Comparison of ENCODE assay signal across 1 cellular context in the genomic region with DNA sequence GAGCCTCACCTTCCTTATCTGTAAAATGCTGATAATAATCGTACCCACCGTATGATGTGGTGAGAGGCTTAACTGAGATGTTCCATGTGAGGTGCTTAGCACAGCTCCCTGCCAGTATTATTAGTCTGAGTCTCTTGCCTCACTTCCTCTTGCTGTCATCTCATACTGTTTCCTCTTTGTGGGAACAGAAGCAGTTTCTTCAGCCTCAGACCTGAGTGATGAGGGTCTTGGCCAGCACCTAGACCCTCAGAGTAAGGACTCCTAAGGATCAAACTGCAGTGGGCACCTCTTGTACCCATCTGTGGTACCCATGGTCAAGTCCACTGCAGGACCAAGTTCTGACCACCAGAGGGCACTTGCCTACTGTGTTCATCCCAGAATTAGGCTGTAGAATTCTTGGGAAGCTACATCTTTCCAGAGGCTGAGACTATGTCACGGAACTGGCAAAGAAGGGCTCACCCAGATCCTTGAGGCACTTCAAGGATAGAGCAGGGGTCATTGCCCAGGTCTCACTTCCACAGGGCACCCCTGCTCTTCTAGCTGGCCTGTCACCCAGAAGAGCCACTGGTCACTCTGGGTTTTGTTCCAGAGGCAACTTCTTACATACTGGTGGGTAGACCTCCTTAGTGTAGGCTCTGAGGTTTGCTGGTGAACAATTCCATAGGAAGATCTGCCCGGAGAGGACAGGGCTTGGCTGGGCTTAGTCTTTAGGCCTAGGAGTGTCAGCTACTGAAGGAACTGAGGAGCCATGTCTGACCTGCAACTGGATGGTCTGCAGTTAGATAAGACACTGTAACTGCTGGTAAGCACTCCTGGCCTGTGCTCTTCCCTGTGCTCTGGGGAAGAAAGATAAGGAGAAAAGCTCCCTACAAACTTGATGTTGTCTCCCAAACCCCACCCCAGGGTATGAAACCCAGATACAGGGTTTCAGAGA.
TF ChIP-seq lines count a peak whose summit lies in the region.

No MANE protein-coding gene starts in this region.

TF ChIP-seq in HepG2, 621 proteins besides CTCF, POLR2A, EP300 and RAD21 (continued from another document and continues in another):
- TF ChIP-seq CBX5 (CRISPR knock-in tag; IDR thresholded peaks at IDR 0.05; ENCODE audit: borderline replicate concordance), result peak; percentile 66; the same call in 1 of the 2 replicates
- TF ChIP-seq SUZ12 (IDR thresholded peaks at IDR 0.05; ENCODE audit: low read depth, low read length), result no peak
- no peak; the same call in 1 of the 2 replicates for TF ChIP-seq TFDP1 (CRISPR knock-in tag; IDR thresholded peaks at IDR 0.05; ENCODE audit: borderline replicate concordance)
- TF ChIP-seq ZNF724P (CRISPR knock-in tag; IDR thresholded peaks at IDR 0.05; ENCODE audit: borderline replicate concordance), result no peak
- no peak for TF ChIP-seq ZFP36L1 (CRISPR knock-in tag; IDR thresholded peaks at IDR 0.05)
- TF ChIP-seq POLR2AphosphoS5 (IDR thresholded peaks at IDR 0.05; ENCODE audit: low read depth, low read length), result no peak
- no peak for TF ChIP-seq ZSCAN12 (CRISPR knock-in tag; IDR thresholded peaks at IDR 0.05)
- no peak for TF ChIP-seq ZNF644 (CRISPR knock-in tag; IDR thresholded peaks at IDR 0.05; ENCODE audit: low read depth)
- no peak for TF ChIP-seq DPF2 (CRISPR knock-in tag; IDR thresholded peaks at IDR 0.05; ENCODE audit: borderline replicate concordance, low read depth)
- no peak for TF ChIP-seq NCOA5 (CRISPR knock-in tag; IDR thresholded peaks at IDR 0.05)
- peak; percentile 48; the same call in 1 of the 2 replicates for TF ChIP-seq EEA1 (CRISPR knock-in tag; IDR thresholded peaks at IDR 0.05; ENCODE audit: borderline replicate concordance)
- TF ChIP-seq, protein P1, sequence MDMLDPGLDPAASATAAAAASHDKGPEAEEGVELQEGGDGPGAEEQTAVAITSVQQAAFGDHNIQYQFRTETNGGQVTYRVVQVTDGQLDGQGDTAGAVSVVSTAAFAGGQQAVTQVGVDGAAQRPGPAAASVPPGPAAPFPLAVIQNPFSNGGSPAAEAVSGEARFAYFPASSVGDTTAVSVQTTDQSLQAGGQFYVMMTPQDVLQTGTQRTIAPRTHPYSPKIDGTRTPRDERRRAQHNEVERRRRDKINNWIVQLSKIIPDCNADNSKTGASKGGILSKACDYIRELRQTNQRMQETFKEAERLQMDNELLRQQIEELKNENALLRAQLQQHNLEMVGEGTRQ (IDR thresholded peaks at IDR 0.05; ENCODE audit: low read depth, low read length), result no peak; the same call in 1 of the 2 replicates
- TF ChIP-seq, protein P1 (CRISPR knock-in tag; IDR thresholded peaks at IDR 0.05; ENCODE audit: borderline replicate concordance), result no peak
- TF ChIP-seq, protein P2, sequence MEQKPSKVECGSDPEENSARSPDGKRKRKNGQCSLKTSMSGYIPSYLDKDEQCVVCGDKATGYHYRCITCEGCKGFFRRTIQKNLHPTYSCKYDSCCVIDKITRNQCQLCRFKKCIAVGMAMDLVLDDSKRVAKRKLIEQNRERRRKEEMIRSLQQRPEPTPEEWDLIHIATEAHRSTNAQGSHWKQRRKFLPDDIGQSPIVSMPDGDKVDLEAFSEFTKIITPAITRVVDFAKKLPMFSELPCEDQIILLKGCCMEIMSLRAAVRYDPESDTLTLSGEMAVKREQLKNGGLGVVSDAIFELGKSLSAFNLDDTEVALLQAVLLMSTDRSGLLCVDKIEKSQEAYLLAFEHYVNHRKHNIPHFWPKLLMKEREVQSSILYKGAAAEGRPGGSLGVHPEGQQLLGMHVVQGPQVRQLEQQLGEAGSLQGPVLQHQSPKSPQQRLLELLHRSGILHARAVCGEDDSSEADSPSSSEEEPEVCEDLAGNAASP (CRISPR knock-in tag; IDR thresholded peaks at IDR 0.05; ENCODE audit: borderline replicate concordance), result peak; percentile 83
- no peak for TF ChIP-seq ZNF850 (CRISPR knock-in tag; conservative IDR thresholded peaks at IDR 0.05)
- TF ChIP-seq, protein P3, sequence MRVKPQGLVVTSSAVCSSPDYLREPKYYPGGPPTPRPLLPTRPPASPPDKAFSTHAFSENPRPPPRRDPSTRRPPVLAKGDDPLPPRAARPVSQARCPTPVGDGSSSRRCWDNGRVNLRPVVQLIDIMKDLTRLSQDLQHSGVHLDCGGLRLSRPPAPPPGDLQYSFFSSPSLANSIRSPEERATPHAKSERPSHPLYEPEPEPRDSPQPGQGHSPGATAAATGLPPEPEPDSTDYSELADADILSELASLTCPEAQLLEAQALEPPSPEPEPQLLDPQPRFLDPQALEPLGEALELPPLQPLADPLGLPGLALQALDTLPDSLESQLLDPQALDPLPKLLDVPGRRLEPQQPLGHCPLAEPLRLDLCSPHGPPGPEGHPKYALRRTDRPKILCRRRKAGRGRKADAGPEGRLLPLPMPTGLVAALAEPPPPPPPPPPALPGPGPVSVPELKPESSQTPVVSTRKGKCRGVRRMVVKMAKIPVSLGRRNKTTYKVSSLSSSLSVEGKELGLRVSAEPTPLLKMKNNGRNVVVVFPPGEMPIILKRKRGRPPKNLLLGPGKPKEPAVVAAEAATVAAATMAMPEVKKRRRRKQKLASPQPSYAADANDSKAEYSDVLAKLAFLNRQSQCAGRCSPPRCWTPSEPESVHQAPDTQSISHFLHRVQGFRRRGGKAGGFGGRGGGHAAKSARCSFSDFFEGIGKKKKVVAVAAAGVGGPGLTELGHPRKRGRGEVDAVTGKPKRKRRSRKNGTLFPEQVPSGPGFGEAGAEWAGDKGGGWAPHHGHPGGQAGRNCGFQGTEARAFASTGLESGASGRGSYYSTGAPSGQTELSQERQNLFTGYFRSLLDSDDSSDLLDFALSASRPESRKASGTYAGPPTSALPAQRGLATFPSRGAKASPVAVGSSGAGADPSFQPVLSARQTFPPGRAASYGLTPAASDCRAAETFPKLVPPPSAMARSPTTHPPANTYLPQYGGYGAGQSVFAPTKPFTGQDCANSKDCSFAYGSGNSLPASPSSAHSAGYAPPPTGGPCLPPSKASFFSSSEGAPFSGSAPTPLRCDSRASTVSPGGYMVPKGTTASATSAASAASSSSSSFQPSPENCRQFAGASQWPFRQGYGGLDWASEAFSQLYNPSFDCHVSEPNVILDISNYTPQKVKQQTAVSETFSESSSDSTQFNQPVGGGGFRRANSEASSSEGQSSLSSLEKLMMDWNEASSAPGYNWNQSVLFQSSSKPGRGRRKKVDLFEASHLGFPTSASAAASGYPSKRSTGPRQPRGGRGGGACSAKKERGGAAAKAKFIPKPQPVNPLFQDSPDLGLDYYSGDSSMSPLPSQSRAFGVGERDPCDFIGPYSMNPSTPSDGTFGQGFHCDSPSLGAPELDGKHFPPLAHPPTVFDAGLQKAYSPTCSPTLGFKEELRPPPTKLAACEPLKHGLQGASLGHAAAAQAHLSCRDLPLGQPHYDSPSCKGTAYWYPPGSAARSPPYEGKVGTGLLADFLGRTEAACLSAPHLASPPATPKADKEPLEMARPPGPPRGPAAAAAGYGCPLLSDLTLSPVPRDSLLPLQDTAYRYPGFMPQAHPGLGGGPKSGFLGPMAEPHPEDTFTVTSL (CRISPR knock-in tag; IDR thresholded peaks at IDR 0.05; ENCODE audit: borderline replicate concordance), result no peak; the same call in 1 of the 2 replicates
- no peak for TF ChIP-seq CC2D1A (CRISPR knock-in tag; IDR thresholded peaks at IDR 0.05)
- TF ChIP-seq ZNF12 (CRISPR knock-in tag; IDR thresholded peaks at IDR 0.05), result no peak
- 0 out of 2 replicates have a peak, but pooled peaks have one; percentile 29 for TF ChIP-seq ZBTB37 (CRISPR knock-in tag; IDR thresholded peaks at IDR 0.05)
- TF ChIP-seq, protein P4, sequence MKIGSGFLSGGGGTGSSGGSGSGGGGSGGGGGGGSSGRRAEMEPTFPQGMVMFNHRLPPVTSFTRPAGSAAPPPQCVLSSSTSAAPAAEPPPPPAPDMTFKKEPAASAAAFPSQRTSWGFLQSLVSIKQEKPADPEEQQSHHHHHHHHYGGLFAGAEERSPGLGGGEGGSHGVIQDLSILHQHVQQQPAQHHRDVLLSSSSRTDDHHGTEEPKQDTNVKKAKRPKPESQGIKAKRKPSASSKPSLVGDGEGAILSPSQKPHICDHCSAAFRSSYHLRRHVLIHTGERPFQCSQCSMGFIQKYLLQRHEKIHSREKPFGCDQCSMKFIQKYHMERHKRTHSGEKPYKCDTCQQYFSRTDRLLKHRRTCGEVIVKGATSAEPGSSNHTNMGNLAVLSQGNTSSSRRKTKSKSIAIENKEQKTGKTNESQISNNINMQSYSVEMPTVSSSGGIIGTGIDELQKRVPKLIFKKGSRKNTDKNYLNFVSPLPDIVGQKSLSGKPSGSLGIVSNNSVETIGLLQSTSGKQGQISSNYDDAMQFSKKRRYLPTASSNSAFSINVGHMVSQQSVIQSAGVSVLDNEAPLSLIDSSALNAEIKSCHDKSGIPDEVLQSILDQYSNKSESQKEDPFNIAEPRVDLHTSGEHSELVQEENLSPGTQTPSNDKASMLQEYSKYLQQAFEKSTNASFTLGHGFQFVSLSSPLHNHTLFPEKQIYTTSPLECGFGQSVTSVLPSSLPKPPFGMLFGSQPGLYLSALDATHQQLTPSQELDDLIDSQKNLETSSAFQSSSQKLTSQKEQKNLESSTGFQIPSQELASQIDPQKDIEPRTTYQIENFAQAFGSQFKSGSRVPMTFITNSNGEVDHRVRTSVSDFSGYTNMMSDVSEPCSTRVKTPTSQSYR (CRISPR knock-in tag; IDR thresholded peaks at IDR 0.05; ENCODE audit: borderline replicate concordance), result no peak
- no peak for TF ChIP-seq AKNA (CRISPR knock-in tag; IDR thresholded peaks at IDR 0.05; ENCODE audit: borderline replicate concordance)
- no peak; the same call in 1 of the 2 replicates for TF ChIP-seq ZNF773 (CRISPR knock-in tag; IDR thresholded peaks at IDR 0.05; ENCODE audit: borderline replicate concordance)
